In the genomic region with DNA sequence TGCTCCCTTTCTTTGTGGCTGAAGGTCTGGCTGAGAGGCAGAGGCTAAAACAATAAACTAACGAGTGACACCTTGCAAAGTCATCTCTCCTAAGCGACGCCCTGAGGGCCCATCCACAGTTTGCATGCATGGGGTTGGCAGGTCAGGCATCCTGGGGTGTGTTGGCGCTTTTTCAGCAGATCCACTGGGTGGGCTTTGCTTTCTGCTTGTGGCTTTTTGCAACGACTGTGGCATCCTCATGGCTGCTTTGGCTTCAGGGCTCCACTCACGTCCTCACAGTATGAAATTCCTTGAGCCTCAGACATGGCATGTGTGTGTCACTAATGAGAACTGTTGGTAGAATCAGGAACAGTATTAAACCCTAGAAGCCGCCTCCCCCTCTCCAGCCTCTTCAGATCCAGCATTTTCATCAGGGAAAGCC, we compare ENCODE assay signal across 1 cellular context.
TF ChIP-seq lines count a peak whose summit lies in the region.

No MANE protein-coding gene starts in this region.

TF ChIP-seq in IMR-90, 13 proteins besides CTCF, POLR2A, EP300 and RAD21 (continued from another document):
- TF ChIP-seq ELK1 (IDR thresholded peaks at IDR 0.05; ENCODE audit: borderline replicate concordance, low read depth, low read length) = no peak
- no peak for TF ChIP-seq FOS (IDR thresholded peaks at IDR 0.05; ENCODE audit: low read depth, low read length)
- no peak for TF ChIP-seq RFX5 (IDR thresholded peaks at IDR 0.05; ENCODE audit: low read depth, low read length)
